1 cellular context compared by ENCODE assay signal in the genomic region with DNA sequence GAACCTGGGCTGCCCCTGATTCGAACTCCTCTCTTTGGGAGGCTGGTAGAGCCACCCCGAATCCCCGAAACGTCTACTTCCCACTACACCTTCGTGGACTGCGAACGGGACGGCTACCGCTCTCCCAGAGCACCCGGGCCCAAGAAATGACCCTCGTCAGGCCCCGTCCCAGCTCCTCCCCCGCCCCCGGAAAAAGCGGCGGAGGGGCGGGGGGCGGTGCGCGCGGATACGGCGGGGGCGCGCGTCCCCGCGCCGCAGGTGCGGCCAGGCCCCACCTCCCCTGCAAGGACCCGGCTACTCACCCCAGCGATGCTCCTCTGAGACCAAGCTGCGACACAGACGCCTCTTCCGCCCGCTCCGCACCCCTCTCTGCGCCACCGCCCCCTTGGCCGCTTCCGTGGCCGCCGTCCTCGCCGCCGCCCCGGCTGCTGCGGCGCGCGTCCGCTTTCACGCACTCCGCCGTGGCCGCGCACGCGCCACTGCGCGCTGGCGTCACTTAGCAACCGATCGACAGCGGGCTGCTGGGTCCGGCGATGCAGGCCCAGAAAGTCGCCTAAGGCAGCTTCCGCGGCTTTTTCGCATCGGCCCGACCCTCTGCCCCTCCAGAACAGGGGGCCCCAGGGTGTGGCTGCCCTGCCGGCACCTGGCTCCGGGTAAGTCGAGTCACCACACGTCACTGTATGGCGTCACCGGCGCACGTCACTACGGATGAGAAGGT.
TF ChIP-seq lines count a peak whose summit lies in the region.

A gene (minus strand): TSS at position 432 of the 718 bp plus-strand sequence.

TF ChIP-seq in K562, 482 proteins besides CTCF, POLR2A, EP300 and RAD21 (continued from another document and continues in another):
- TF ChIP-seq, protein P1, sequence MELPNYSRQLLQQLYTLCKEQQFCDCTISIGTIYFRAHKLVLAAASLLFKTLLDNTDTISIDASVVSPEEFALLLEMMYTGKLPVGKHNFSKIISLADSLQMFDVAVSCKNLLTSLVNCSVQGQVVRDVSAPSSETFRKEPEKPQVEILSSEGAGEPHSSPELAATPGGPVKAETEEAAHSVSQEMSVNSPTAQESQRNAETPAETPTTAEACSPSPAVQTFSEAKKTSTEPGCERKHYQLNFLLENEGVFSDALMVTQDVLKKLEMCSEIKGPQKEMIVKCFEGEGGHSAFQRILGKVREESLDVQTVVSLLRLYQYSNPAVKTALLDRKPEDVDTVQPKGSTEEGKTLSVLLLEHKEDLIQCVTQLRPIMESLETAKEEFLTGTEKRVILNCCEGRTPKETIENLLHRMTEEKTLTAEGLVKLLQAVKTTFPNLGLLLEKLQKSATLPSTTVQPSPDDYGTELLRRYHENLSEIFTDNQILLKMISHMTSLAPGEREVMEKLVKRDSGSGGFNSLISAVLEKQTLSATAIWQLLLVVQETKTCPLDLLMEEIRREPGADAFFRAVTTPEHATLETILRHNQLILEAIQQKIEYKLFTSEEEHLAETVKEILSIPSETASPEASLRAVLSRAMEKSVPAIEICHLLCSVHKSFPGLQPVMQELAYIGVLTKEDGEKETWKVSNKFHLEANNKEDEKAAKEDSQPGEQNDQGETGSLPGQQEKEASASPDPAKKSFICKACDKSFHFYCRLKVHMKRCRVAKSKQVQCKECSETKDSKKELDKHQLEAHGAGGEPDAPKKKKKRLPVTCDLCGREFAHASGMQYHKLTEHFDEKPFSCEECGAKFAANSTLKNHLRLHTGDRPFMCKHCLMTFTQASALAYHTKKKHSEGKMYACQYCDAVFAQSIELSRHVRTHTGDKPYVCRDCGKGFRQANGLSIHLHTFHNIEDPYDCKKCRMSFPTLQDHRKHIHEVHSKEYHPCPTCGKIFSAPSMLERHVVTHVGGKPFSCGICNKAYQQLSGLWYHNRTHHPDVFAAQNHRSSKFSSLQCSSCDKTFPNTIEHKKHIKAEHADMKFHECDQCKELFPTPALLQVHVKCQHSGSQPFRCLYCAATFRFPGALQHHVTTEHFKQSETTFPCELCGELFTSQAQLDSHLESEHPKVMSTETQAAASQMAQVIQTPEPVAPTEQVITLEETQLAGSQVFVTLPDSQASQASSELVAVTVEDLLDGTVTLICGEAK (IDR thresholded peaks at IDR 0.05), result no peak
- TF ChIP-seq, protein P1 (CRISPR knock-in tag; IDR thresholded peaks at IDR 0.05), result no peak
- TF ChIP-seq SLC30A9 (CRISPR knock-in tag; IDR thresholded peaks at IDR 0.05) (no peak), ZNF274 (IDR thresholded peaks at IDR 0.05; ENCODE audit: borderline replicate concordance, low read depth, low read length) (no peak), RBFOX2 (IDR thresholded peaks at IDR 0.05; ENCODE audit: low read depth, low read length) (peak; percentile 68), STAT5A (IDR thresholded peaks at IDR 0.05; ENCODE audit: borderline replicate concordance, low read length) (no peak), GTF2E2 (tag; IDR thresholded peaks at IDR 0.05) (no peak), CSDE1 (IDR thresholded peaks at IDR 0.05) (peak in 1 of 2 experiments; percentile 75; a peak in 1 of 4 replicates), FOXJ3 (CRISPR knock-in tag; IDR thresholded peaks at IDR 0.05) (no peak), NFXL1 (CRISPR knock-in tag; IDR thresholded peaks at IDR 0.05) (no peak), ZNF408 (CRISPR knock-in tag; IDR thresholded peaks at IDR 0.05; ENCODE audit: low read depth) (no peak), ZNF253 (CRISPR knock-in tag; conservative IDR thresholded peaks at IDR 0.05) (no peak), KDM1A (IDR thresholded peaks at IDR 0.05) (no peak), ZNF584 (CRISPR knock-in tag; IDR thresholded peaks at IDR 0.05; ENCODE audit: low read depth) (no peak), ETS2 (tag; IDR thresholded peaks at IDR 0.05; ENCODE audit: borderline replicate concordance, poor library complexity, severe bottlenecking) (no peak), SMAD4 (CRISPR knock-in tag; conservative IDR thresholded peaks at IDR 0.05) (peak; percentile 75), CHD4 (IDR thresholded peaks at IDR 0.05; ENCODE audit: insufficient read depth, insufficient replicate concordance, low read depth, low read length, poor library complexity, severe bottlenecking) (no peak), ZNF347 (CRISPR knock-in tag; IDR thresholded peaks at IDR 0.05; ENCODE audit: low read depth) (no peak), POLR2H (tag; IDR thresholded peaks at IDR 0.05; ENCODE audit: low read depth) (no peak), MEIS2 (IDR thresholded peaks at IDR 0.05; ENCODE audit: partially characterized antibody) (peak; percentile 37), TRIM24 (IDR thresholded peaks at IDR 0.05) (no peak), ZNF780A (CRISPR knock-in tag; IDR thresholded peaks at IDR 0.05) (no peak), ZNF175 (CRISPR knock-in tag; IDR thresholded peaks at IDR 0.05; ENCODE audit: low read depth) (peak; percentile 82; the same call in 1 of the 2 replicates), CEBPB (tag; IDR thresholded peaks at IDR 0.05) (no peak), HIVEP1 (CRISPR knock-in tag; IDR thresholded peaks at IDR 0.05) (no peak), ESRRB (CRISPR knock-in tag; IDR thresholded peaks at IDR 0.05; ENCODE audit: borderline replicate concordance) (no peak), E2F3 (CRISPR knock-in tag; IDR thresholded peaks at IDR 0.05) (no peak; the same call in 1 of the 2 replicates), ZEB2 (IDR thresholded peaks at IDR 0.05) (no peak), NFATC3 (IDR thresholded peaks at IDR 0.05) (no peak), ZBED1 (IDR thresholded peaks at IDR 0.05) (no peak), CBX5 (IDR thresholded peaks at IDR 0.05; ENCODE audit: borderline replicate concordance, low read depth) (no peak)
- TF ChIP-seq, protein P2, sequence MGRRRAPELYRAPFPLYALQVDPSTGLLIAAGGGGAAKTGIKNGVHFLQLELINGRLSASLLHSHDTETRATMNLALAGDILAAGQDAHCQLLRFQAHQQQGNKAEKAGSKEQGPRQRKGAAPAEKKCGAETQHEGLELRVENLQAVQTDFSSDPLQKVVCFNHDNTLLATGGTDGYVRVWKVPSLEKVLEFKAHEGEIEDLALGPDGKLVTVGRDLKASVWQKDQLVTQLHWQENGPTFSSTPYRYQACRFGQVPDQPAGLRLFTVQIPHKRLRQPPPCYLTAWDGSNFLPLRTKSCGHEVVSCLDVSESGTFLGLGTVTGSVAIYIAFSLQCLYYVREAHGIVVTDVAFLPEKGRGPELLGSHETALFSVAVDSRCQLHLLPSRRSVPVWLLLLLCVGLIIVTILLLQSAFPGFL (CRISPR knock-in tag; IDR thresholded peaks at IDR 0.05), result no peak
- TF ChIP-seq, protein P3, sequence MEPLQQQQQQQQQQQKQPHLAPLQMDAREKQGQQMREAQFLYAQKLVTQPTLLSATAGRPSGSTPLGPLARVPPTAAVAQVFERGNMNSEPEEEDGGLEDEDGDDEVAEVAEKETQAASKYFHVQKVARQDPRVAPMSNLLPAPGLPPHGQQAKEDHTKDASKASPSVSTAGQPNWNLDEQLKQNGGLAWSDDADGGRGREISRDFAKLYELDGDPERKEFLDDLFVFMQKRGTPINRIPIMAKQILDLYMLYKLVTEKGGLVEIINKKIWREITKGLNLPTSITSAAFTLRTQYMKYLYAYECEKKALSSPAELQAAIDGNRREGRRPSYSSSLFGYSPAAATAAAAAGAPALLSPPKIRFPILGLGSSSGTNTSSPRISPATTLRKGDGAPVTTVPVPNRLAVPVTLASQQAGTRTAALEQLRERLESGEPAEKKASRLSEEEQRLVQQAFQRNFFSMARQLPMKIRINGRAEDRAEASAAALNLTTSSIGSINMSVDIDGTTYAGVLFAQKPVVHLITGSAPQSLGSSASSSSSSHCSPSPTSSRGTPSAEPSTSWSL (CRISPR knock-in tag; IDR thresholded peaks at IDR 0.05; ENCODE audit: borderline replicate concordance), result no peak; the same call in 1 of the 2 replicates
- TF ChIP-seq, protein P4, sequence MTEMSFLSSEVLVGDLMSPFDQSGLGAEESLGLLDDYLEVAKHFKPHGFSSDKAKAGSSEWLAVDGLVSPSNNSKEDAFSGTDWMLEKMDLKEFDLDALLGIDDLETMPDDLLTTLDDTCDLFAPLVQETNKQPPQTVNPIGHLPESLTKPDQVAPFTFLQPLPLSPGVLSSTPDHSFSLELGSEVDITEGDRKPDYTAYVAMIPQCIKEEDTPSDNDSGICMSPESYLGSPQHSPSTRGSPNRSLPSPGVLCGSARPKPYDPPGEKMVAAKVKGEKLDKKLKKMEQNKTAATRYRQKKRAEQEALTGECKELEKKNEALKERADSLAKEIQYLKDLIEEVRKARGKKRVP (CRISPR knock-in tag; IDR thresholded peaks at IDR 0.05), result no peak
- TF ChIP-seq, protein P5, sequence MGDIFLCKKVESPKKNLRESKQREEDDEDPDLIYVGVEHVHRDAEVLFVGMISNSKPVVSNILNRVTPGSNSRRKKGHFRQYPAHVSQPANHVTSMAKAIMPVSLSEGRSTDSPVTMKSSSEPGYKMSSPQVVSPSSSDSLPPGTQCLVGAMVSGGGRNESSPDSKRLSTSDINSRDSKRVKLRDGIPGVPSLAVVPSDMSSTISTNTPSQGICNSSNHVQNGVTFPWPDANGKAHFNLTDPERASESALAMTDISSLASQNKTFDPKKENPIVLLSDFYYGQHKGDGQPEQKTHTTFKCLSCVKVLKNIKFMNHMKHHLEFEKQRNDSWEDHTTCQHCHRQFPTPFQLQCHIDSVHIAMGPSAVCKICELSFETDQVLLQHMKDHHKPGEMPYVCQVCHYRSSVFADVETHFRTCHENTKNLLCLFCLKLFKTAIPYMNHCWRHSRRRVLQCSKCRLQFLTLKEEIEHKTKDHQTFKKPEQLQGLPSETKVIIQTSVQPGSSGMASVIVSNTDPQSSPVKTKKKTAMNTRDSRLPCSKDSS (IDR thresholded peaks at IDR 0.05; ENCODE audit: low read depth, partially characterized antibody), result no peak
- TF ChIP-seq, protein P6, sequence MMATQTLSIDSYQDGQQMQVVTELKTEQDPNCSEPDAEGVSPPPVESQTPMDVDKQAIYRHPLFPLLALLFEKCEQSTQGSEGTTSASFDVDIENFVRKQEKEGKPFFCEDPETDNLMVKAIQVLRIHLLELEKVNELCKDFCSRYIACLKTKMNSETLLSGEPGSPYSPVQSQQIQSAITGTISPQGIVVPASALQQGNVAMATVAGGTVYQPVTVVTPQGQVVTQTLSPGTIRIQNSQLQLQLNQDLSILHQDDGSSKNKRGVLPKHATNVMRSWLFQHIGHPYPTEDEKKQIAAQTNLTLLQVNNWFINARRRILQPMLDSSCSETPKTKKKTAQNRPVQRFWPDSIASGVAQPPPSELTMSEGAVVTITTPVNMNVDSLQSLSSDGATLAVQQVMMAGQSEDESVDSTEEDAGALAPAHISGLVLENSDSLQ (IDR thresholded peaks at IDR 0.05), result no peak
- TF ChIP-seq, protein P7, sequence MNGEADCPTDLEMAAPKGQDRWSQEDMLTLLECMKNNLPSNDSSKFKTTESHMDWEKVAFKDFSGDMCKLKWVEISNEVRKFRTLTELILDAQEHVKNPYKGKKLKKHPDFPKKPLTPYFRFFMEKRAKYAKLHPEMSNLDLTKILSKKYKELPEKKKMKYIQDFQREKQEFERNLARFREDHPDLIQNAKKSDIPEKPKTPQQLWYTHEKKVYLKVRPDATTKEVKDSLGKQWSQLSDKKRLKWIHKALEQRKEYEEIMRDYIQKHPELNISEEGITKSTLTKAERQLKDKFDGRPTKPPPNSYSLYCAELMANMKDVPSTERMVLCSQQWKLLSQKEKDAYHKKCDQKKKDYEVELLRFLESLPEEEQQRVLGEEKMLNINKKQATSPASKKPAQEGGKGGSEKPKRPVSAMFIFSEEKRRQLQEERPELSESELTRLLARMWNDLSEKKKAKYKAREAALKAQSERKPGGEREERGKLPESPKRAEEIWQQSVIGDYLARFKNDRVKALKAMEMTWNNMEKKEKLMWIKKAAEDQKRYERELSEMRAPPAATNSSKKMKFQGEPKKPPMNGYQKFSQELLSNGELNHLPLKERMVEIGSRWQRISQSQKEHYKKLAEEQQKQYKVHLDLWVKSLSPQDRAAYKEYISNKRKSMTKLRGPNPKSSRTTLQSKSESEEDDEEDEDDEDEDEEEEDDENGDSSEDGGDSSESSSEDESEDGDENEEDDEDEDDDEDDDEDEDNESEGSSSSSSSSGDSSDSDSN (IDR thresholded peaks at IDR 0.05; ENCODE audit: borderline replicate concordance in 1 of 2, low read depth in 2 of 2, low read length in 2 of 2), result no peak
- TF ChIP-seq, protein P8, sequence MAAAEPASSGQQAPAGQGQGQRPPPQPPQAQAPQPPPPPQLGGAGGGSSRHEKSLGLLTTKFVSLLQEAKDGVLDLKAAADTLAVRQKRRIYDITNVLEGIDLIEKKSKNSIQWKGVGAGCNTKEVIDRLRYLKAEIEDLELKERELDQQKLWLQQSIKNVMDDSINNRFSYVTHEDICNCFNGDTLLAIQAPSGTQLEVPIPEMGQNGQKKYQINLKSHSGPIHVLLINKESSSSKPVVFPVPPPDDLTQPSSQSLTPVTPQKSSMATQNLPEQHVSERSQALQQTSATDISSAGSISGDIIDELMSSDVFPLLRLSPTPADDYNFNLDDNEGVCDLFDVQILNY (CRISPR knock-in tag; IDR thresholded peaks at IDR 0.05), result no peak
